18 cellular contexts compared by ENCODE assay signal in the genomic region with DNA sequence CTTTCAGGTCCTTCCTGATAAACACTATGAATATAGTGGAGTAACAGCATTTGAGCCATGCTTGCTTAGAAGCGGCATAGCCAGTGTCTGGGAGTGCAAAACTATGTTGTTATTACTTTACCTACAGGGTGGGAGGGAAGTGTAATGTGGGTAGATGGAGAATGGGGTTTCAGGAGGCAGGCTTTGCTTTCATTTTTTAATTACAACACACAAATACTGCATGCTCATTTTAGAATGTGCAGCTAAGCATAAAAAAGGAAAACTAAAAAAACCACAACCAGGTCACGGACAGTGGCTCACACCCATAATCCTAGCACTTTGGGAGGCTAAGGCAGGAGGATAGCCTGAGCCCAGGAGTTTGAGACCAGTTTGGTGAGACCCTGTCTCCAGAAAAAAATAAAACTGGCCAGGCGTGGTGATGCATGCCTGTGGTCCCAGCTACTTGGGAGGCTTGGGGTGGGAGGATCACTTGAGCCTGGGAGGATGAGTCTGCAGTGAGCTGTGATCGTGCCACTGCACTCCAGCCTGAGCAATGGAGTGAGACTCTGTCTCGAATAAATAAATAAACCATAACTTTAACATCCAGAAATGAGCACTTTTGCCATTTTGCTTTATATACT. TPM values are rescaled to one million over a fixed set of nuclear protein-coding genes. Genes with fewer than 3 reads are reported as not detected.
DNase-seq lines count a peak whose midpoint lies in the region; ATAC-seq, FAIRE-seq and TF ChIP-seq lines count a peak whose summit lies in the region.
"Had no signal": no experiment of that assay in that cellular context is flagged by ENCODE, and none has a peak within 500 bp of the region (broad histone marks: within the 10 kb centered on the region; RNA-seq: fewer than 3 reads in every experiment).

No MANE protein-coding gene starts in this region.

- no TSS peak for BruUV-seq in PC-3 (replicated peaks; lab: Mats Ljungman, UMichigan)

- H3K4me1 Mint-ChIP-seq in activated CD4-positive, alpha-beta T cell treated with anti-CD3 and anti-CD28 coated beads, Interleukin-2, amount 10 ng/mL, durations not matched to agents 7 days and 5 days, result peaks cover 21% of the 10 kb centered on the region
- peaks cover 11 to 21% (median 12%) of the 10 kb centered on the region in 4 donors for H3K4me1 Mint-ChIP-seq in naive thymus-derived CD8-positive, alpha-beta T cell

- TF ChIP-seq CTCF in SU-DHL-6 (IDR thresholded peaks at IDR 0.05; ENCODE audit: insufficient read depth, low read length, poor library complexity, severe bottlenecking) (no peak), PC-3 (conservative IDR thresholded peaks at IDR 0.05; ENCODE audit: low read depth, low read length) (no peak)

- H3K36me3 ChIP-seq in SU-DHL-6 (ENCODE audit: low read length) (no peaks in the 10 kb centered on the region), PC-3 (ENCODE audit: low read depth, low read length) (no peaks in the 10 kb centered on the region)
- H3K36me3 ChIP-seq: breast epithelium, SJCRH30 had no signal

- H3K4me3 ChIP-seq in SU-DHL-6 (ENCODE audit: insufficient read depth, low read length, poor library complexity, severe bottlenecking) (no peak overlapping the region), PC-3 (ENCODE audit: low read length) (no peak overlapping the region)
- H3K4me3 ChIP-seq: breast epithelium, SJCRH30 had no signal

- H3K27me3 ChIP-seq in SU-DHL-6 (ENCODE audit: low read length), result no peaks in the 10 kb centered on the region
- H3K27me3 ChIP-seq in PC-3 (ENCODE audit: low read length), result peaks cover 9% of the 10 kb centered on the region
- H3K27me3 ChIP-seq: breast epithelium had no signal

- H2AFZ ChIP-seq in SU-DHL-6 (ENCODE audit: low read depth, low read length, severe bottlenecking) (no peak overlapping the region), PC-3 (ENCODE audit: low read length) (no peak overlapping the region)

- CTCF ChIA-PET in activated CD4-positive, alpha-beta T cell treated with anti-CD3 and anti-CD28 coated beads, Interleukin-2, amount 10 ng/mL, durations not matched to agents 7 days and 5 days (lab: Charles Lee), result interaction anchor here (1.2 to 1.6 kb wide), 3 partner anchors 11 to 12 kb away, joined by 3 to 4 read pairs (median 3); no protein-coding TSS in a partner anchor
- CTCF ChIA-PET in PC-3 (lab: Charles Lee), result no interaction called here

- ATAC-seq in GM21360 (IDR thresholded peaks at IDR 0.05; ENCODE audit: unreplicated experiment) (peak; percentile 71), GM21528 (IDR thresholded peaks at IDR 0.05; ENCODE audit: low FRiP score, unreplicated experiment) (no peak), PC-3 (no peak)
- ATAC-seq in naive thymus-derived CD8-positive, alpha-beta T cell, result no peak

- no peaks in the 10 kb centered on the region for H3K9me3 ChIP-seq in SU-DHL-6 (ENCODE audit: insufficient read depth, low read length)
- no peaks in the 10 kb centered on the region for H3K9me3 ChIP-seq in PC-3 (ENCODE audit: low read length)
- H3K9me3 ChIP-seq: breast epithelium, SJCRH30 had no signal

- H3K27ac ChIP-seq in SU-DHL-6 (ENCODE audit: low read depth, low read length), result no peak overlapping the region
- H3K27ac ChIP-seq in PC-3 (ENCODE audit: low read length), result no peak overlapping the region
- H3K27ac ChIP-seq: breast epithelium, SJCRH30 had no signal

- H3K27me3 Mint-ChIP-seq in activated CD4-positive, alpha-beta T cell treated with anti-CD3 and anti-CD28 coated beads, Interleukin-2, amount 10 ng/mL, durations not matched to agents 7 days and 5 days, result no peaks in the 10 kb centered on the region
- H3K27me3 Mint-ChIP-seq in naive thymus-derived CD8-positive, alpha-beta T cell, result no peaks in the 10 kb centered on the region
- H3K27me3 Mint-ChIP-seq: activated naive CD4-positive, alpha-beta T cell treated with anti-CD3 and anti-CD28 coated beads, Interleukin-2, amount 50 U/mL, for 24 hours had no signal

- H3F3A ChIP-seq in SU-DHL-6 (ENCODE audit: insufficient read depth) (no peaks in the 10 kb centered on the region), PC-3 (ENCODE audit: low read length, unreplicated experiment) (no peaks in the 10 kb centered on the region)

- H4K20me1 ChIP-seq in SU-DHL-6 (ENCODE audit: low read depth, low read length), result no peaks in the 10 kb centered on the region
- H4K20me1 ChIP-seq in PC-3 (ENCODE audit: low read length), result no peaks in the 10 kb centered on the region

- H3K27ac Mint-ChIP-seq in activated CD4-positive, alpha-beta T cell treated with anti-CD3 and anti-CD28 coated beads, Interleukin-2, amount 10 ng/mL, durations not matched to agents 7 days and 5 days, result peak overlapping the region; percentile 17
- H3K27ac Mint-ChIP-seq in naive thymus-derived CD8-positive, alpha-beta T cell, result peak overlapping the region in 7 of 10 donors; percentile 2 to 86 (median 44)
- H3K27ac Mint-ChIP-seq: activated naive CD4-positive, alpha-beta T cell treated with anti-CD3 and anti-CD28 coated beads, Interleukin-2, amount 50 U/mL, for 24 hours had no signal

- no peaks in the 10 kb centered on the region for H3K9me2 ChIP-seq in SU-DHL-6 (replicated peaks; ENCODE audit: insufficient read depth, low read length)
- H3K9me2 ChIP-seq in PC-3 (replicated peaks; ENCODE audit: low read length), result no peaks in the 10 kb centered on the region

- TF ChIP-seq POLR2A in GM12892 (IDR thresholded peaks at IDR 0.05; ENCODE audit: low read depth, low read length), result no peak

- H3K79me2 ChIP-seq in SU-DHL-6 (ENCODE audit: insufficient read depth, low read length) (no peaks in the 10 kb centered on the region), PC-3 (ENCODE audit: low read length) (no peaks in the 10 kb centered on the region)

- intact Hi-C loops in PC-3 (cut with micrococcal nuclease), result no loop called here

- H3K9me3 Mint-ChIP-seq in activated CD4-positive, alpha-beta T cell treated with anti-CD3 and anti-CD28 coated beads, Interleukin-2, amount 10 ng/mL, durations not matched to agents 7 days and 5 days, result peaks cover 5% of the 10 kb centered on the region
- H3K9me3 Mint-ChIP-seq in naive thymus-derived CD8-positive, alpha-beta T cell, result no peaks in the 10 kb centered on the region
- H3K9me3 Mint-ChIP-seq: activated naive CD4-positive, alpha-beta T cell treated with anti-CD3 and anti-CD28 coated beads, Interleukin-2, amount 50 U/mL, for 24 hours had no signal

- H3K36me3 Mint-ChIP-seq in activated CD4-positive, alpha-beta T cell treated with anti-CD3 and anti-CD28 coated beads, Interleukin-2, amount 10 ng/mL, durations not matched to agents 7 days and 5 days (ENCODE audit: low read depth), result peaks cover 13% of the 10 kb centered on the region
- H3K36me3 Mint-ChIP-seq in naive thymus-derived CD8-positive, alpha-beta T cell, result peaks cover 0 to 57% (median 28%) of the 10 kb centered on the region in 3 donors

- H3K4me3 Mint-ChIP-seq in activated CD4-positive, alpha-beta T cell treated with anti-CD3 and anti-CD28 coated beads, Interleukin-2, amount 10 ng/mL, durations not matched to agents 7 days and 5 days, result no peak overlapping the region
- H3K4me3 Mint-ChIP-seq in naive thymus-derived CD8-positive, alpha-beta T cell, result peak overlapping the region in 8 of 10 donors; percentile 1 to 72 (median 48)
- H3K4me3 Mint-ChIP-seq: activated naive CD4-positive, alpha-beta T cell treated with anti-CD3 and anti-CD28 coated beads, Interleukin-2, amount 50 U/mL, for 24 hours had no signal

- H3K4me1 ChIP-seq in PC-3 (ENCODE audit: insufficient read depth, low read length), result no peaks in the 10 kb centered on the region
- H3K4me1 ChIP-seq: breast epithelium, SJCRH30 had no signal

- no peak for FAIRE-seq in GM12892 (lab: Jason Lieb, UNC)
- FAIRE-seq: A204.1, TTC549 had no signal

- DNase-seq in activated CD4-positive, alpha-beta T cell treated with anti-CD3 and anti-CD28 coated beads, Interleukin-2, amount 10 ng/mL, durations not matched to agents 7 days and 5 days, result no peak
- DNase-seq in activated CD4-positive, alpha-beta T cell treated with anti-CD3 and anti-CD28 coated beads, Interleukin-2, amount 50 U/mL, for 4 hours, result no peak
- DNase-seq in naive thymus-derived CD8-positive, alpha-beta T cell, result no peak
- DNase-seq in PC-3 (no peak), GM12892 (ENCODE audit: insufficient read length) (no peak)
- DNase-seq: effector CD4-positive, alpha-beta T cell; GF-D8; NCI-H146; NCI-H226; SJCRH30 had no signal

- H3K4me2 ChIP-seq in SU-DHL-6 (ENCODE audit: low read depth, low read length, poor library complexity, severe bottlenecking) (peak overlapping the region; percentile 8), PC-3 (ENCODE audit: low read length) (no peak overlapping the region)

- H3K9ac ChIP-seq in SU-DHL-6 (ENCODE audit: low read length) (no peak overlapping the region), PC-3 (ENCODE audit: low read length) (no peak overlapping the region)

- POLR2A ChIA-PET in activated CD4-positive, alpha-beta T cell treated with anti-CD3 and anti-CD28 coated beads, Interleukin-2, amount 10 ng/mL, durations not matched to agents 7 days and 5 days (lab: Charles Lee), result no interaction called here
- POLR2A ChIA-PET in naive thymus-derived CD8-positive, alpha-beta T cell (lab: Charles Lee), result no interaction called here
- POLR2A ChIA-PET in PC-3 (lab: Charles Lee; ENCODE audit: unreplicated experiment), result interaction anchor here (0.7 kb wide), 1 partner anchor 175 kb away, joined by 3 read pairs; no protein-coding TSS in a partner anchor

RNA-seq across cellular contexts. Expression of gene HAVCR1, which starts 20.2 kb away (rescaled TPM):
- total RNA-seq in activated CD4-positive, alpha-beta T cell treated with anti-CD3 and anti-CD28 coated beads, Interleukin-2, amount 10 ng/mL, durations not matched to agents 7 days and 5 days, result 1 to 10 TPM; 1.5 to 2.0 TPM
- total RNA-seq in naive thymus-derived CD8-positive, alpha-beta T cell, result 10 to 100 TPM; 26.5 to 30.2 TPM
- 1 to 10 TPM; 2.3 to 4.7 (median 4.6) TPM for polyA plus RNA-seq in naive thymus-derived CD8-positive, alpha-beta T cell
- not detected in 2 replicates for total RNA-seq in PC-3 (2014; rRNA removed)
- polyA plus RNA-seq in GM12892 (2012; ENCODE audit: missing spikeins), result not detected
- total RNA-seq: lower leg skin had no signal

Comparison
In these comparisons a context has a peak if more than half of its experiments do, and no peak if none do; other contexts are left out.
1. RNA of gene HAVCR1, which starts 20.2 kb away (total RNA-seq): 26.5 to 30.2 TPM in naive thymus-derived CD8-positive, alpha-beta T cell; 1.5 to 2.0 TPM in activated CD4-positive, alpha-beta T cell treated with anti-CD3 and anti-CD28 coated beads, Interleukin-2, amount 10 ng/mL, durations not matched to agents 7 days and 5 days and not detected in PC-3; every median in the first group is over 4 times any median in the second.